In the genomic region with DNA sequence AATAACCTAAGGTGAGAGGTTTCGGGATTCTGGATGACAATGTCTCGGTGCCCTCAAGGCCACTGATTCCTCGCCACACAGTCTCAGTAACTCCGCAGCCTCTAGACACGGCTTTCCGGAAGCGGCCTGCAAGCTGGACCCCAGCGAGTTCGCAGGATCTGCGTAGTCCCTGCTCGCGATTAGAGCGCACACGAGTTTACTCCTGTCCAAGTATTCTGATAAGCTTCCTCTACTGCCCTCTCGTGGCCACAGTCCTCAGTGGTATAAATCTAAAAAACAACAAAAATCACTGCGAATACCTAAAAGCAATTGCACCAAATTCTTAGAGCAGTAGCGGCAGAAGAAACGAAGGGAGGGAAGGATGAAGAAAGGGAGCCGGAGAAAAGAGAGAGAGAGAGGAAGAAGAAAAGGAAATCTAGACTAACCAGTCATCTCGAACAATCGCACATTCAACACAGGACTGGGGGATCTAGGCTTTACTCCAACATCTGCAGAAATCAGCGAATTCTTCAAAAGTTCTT, we compare ENCODE assay signal across 8 cellular contexts.
DNase-seq lines count a peak whose midpoint lies in the region; ATAC-seq and TF ChIP-seq lines count a peak whose summit lies in the region.

No MANE protein-coding gene starts in this region.

- ATAC-seq in HG02798 (IDR thresholded peaks at IDR 0.05; ENCODE audit: poor library complexity, unreplicated experiment): peak; percentile 69
- ATAC-seq in GM18505 (IDR thresholded peaks at IDR 0.05; ENCODE audit: unreplicated experiment): no peak

- in situ Hi-C loops in astrocyte of the spinal cord (cut with HindIII; ENCODE audit: low sequenced_read_pairs): no loop called here

- peak; percentile 77 for DNase-seq in GM10266 (ENCODE audit: extremely low spot score)
- DNase-seq in NCI-H146 treated with DMSO at 0.1 percent for 48 hours (lab: John Stamatoyannopoulos, UW; ENCODE audit: unreplicated experiment): peak; percentile 90
- peak; percentile 71 for DNase-seq in T-helper 9 cell
- peak; percentile 92 for DNase-seq in astrocyte of the spinal cord (ENCODE audit: low read depth, low spot score)
- DNase-seq in hippocampal formation (lab: John Stamatoyannopoulos, UW): peak; percentile 80 to 93
- DNase-seq in retinal pigment epithelial cell (ENCODE audit: low read depth): peak; percentile 75

- peak; percentile 77 for TF ChIP-seq CTCF in GM10266 (IDR thresholded peaks at IDR 0.05; ENCODE audit: control insufficient read depth, insufficient read depth, low read depth, missing control alignments)
- peak; percentile 70 for TF ChIP-seq CTCF in astrocyte of the spinal cord (IDR thresholded peaks at IDR 0.05; ENCODE audit: low read depth, low read length)
- peak; percentile 78 for TF ChIP-seq CTCF in retinal pigment epithelial cell (conservative IDR thresholded peaks at IDR 0.05; ENCODE audit: low read depth, low read length)

- H3K4me3 ChIP-seq in astrocyte of the spinal cord (ENCODE audit: low read depth, low read length): no peak overlapping the region
- peak overlapping the region; percentile 75 for H3K4me3 ChIP-seq in retinal pigment epithelial cell (ENCODE audit: low read length)

- TF ChIP-seq POLR2A in GM18505 (IDR thresholded peaks at IDR 0.05; ENCODE audit: borderline replicate concordance, extremely low read depth, insufficient read depth, insufficient read length): no peak
